Comparison of ENCODE assay signal across 32 cellular contexts in the genomic region with DNA sequence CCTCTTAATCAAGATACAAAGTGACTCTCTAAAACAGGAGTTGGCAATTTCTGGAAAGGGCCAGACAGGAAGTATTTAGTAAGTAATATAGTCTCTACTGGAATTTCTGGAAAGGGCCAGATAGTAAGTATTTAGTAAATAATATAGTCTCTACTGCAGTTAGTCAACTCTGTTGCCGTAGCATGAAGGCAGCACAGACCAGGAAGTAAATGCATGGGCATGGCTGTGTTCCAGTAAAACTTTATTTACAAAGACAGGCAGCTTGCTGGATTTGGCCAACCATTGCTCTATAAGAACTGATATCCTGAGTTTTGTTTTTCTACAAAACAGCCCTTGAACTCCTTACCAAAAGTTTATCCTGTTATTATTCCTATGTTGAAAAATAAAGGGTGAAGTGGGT. TPM values are rescaled to one million over a fixed set of nuclear protein-coding genes. Genes with fewer than 3 reads are reported as not detected.
"Had no signal": no experiment of that assay in that cellular context is flagged by ENCODE, and none has a peak within 500 bp of the region (broad histone marks: within the 10 kb centered on the region; RNA-seq: fewer than 3 reads in every experiment).

No MANE protein-coding gene starts in this region.

- DNase-seq: activated CD4-positive, alpha-beta T cell treated with anti-CD3 and anti-CD28 coated beads for 36 hours; activated CD4-positive, alpha-beta T cell treated with anti-CD3 and anti-CD28 coated beads, Interleukin-2, amount 10 ng/mL, durations not matched to agents 7 days and 5 days; activated CD4-positive, alpha-beta T cell treated with anti-CD3 and anti-CD28 coated beads, Interleukin-2, amount 50 U/mL, for 48 hours; activated CD8-positive, alpha-beta memory T cell treated with anti-CD3 and anti-CD28 coated beads, Interleukin-2, amount 50 U/mL, for 4 hours; activated effector memory CD4-positive, alpha-beta T cell treated with Interleukin-2 at 50 U/mL for 16 hours; activated naive CD4-positive, alpha-beta T cell treated with anti-CD3 and anti-CD28 coated beads, Interleukin-2, amount 10 ng/mL, durations not matched to agents 7 days and 5 days; activated naive CD8-positive, alpha-beta T cell treated with anti-CD3 and anti-CD28 coated beads, Interleukin-2, amount 50 U/mL, for 24 hours; activated T-cell treated with anti-CD3 and anti-CD28 coated beads for 4 hours; activated T-cell treated with anti-CD3 and anti-CD28 coated beads, Interleukin-2, amount 50 U/mL, for 48 hours; anterior cingulate cortex; caudate nucleus; cerebellar nuclear complex; Karpas-422; KBM-7; MG63; NCI-H1048; NCI-H1105 treated with DMSO at 0.1 percent for 48 hours; NCI-H1436; NCI-H1694 treated with DMSO at 0.1 percent for 48 hours; NCI-H2081; NCI-H2171 treated with DMSO at 0.1 percent for 48 hours; NCI-H345; SHP77 treated with DMSO at 0.1 percent for 48 hours; SK-N-SH had no signal

- H3K27me3 ChIP-seq: MG63, SJSA1 had no signal

- H3K4me1 ChIP-seq: SJSA1 had no signal

- H3K9ac ChIP-seq: SK-N-SH had no signal

- H3K4me2 ChIP-seq: SK-N-SH had no signal

- H3K9me3 ChIP-seq: MG63, SJSA1, SK-N-SH had no signal

- FAIRE-seq: bronchial epithelial cell, TTC549 had no signal

- ATAC-seq: activated CD4-positive, alpha-beta T cell treated with anti-CD3 and anti-CD28 coated beads for 36 hours; activated CD4-positive, CD25-positive, alpha-beta regulatory T cell treated with anti-CD3 and anti-CD28 coated beads, Interleukin-2, amount 50 U/mL, for 24 hours; activated naive CD8-positive, alpha-beta T cell treated with anti-CD3 and anti-CD28 coated beads, Interleukin-2, amount 50 U/mL, for 24 hours; Panc1; WTC11 had no signal

- H3K27ac ChIP-seq: SJSA1 had no signal

- H3K4me3 ChIP-seq: MG63, SJSA1 had no signal

RNA-seq across cellular contexts. Expression of a gene that starts 24.8 kb away (rescaled TPM):
- total RNA-seq: activated CD4-positive, alpha-beta T cell treated with anti-CD3 and anti-CD28 coated beads for 36 hours; activated CD4-positive, alpha-beta T cell treated with anti-CD3 and anti-CD28 coated beads, Interleukin-2, amount 10 ng/mL, durations not matched to agents 7 days and 5 days; RPMI7951 had no signal
- polyA plus RNA-seq: SK-N-SH had no signal

RNA-seq across cellular contexts. Expression of a gene that starts 36.0 kb away (rescaled TPM):
- total RNA-seq: activated CD4-positive, alpha-beta T cell treated with anti-CD3 and anti-CD28 coated beads for 36 hours; activated CD4-positive, alpha-beta T cell treated with anti-CD3 and anti-CD28 coated beads, Interleukin-2, amount 10 ng/mL, durations not matched to agents 7 days and 5 days; bronchial epithelial cell; NCI-H460; RPMI7951; SJSA1 had no signal
- polyA plus RNA-seq: SK-N-SH had no signal

RNA-seq across cellular contexts. Expression of a gene that starts 58.1 kb away (rescaled TPM):
- total RNA-seq: activated CD4-positive, alpha-beta T cell treated with anti-CD3 and anti-CD28 coated beads for 36 hours; activated CD4-positive, alpha-beta T cell treated with anti-CD3 and anti-CD28 coated beads, Interleukin-2, amount 10 ng/mL, durations not matched to agents 7 days and 5 days; bronchial epithelial cell; NCI-H460; RPMI7951; SJSA1 had no signal
- polyA plus RNA-seq: SK-N-SH had no signal
